8 cellular contexts compared by ENCODE assay signal in genomic region chr11:120324932-120325810, GRCh38. TPM values are rescaled to one million over a fixed set of nuclear protein-coding genes. Genes with fewer than 3 reads are reported as not detected.
DNase-seq lines count a peak whose midpoint lies in the region; ATAC-seq and TF ChIP-seq lines count a peak whose summit lies in the region.

Gene TLCD5, plus strand, starts transcription at chr11:120325299. Its CDS starts 2,143 bp downstream, at chr11:120327442.

- peak within 1 kb of the TSS; percentile 87 to 95 (median 90) for H3K4me2 ChIP-seq in BLaER1 treated with 17β-estradiol and CSF1 and Interleukin-3, amounts not matched to agents 10 nM and 100 nM

- no peaks in the 10 kb centered on the region for H3K9me3 ChIP-seq in BLaER1 treated with 17β-estradiol and CSF1 and Interleukin-3, amounts not matched to agents 10 nM and 100 nM (replicated peaks in 1 of 11)

- no peak within 1 kb of the TSS for H3K27ac Mint-ChIP-seq in activated CD8-positive, alpha-beta T cell treated with anti-CD3 and anti-CD28 coated beads for 36 hours

- H3K27me3 ChIP-seq in BLaER1 treated with 17β-estradiol and CSF1 and Interleukin-3, amounts not matched to agents 10 nM and 100 nM = peaks cover 0 to 21% (median 0%) of the 10 kb centered on the region in 11 experiments; a peak in 4 of 22 replicates

- peak; percentile 70 for DNase-seq in NCI-H2171 treated with DMSO at 0.1 percent for 48 hours (lab: John Stamatoyannopoulos, UW)
- DNase-seq in activated CD8-positive, alpha-beta T cell treated with anti-CD3 and anti-CD28 coated beads for 36 hours = peak; percentile 53
- DNase-seq in epithelial cell of proximal tubule (ENCODE audit: low read depth) = no peak
- DNase-seq in midbrain (lab: John Stamatoyannopoulos, UW) = peak; percentile 40
- peak; percentile 57 for DNase-seq in superior temporal gyrus (ENCODE audit: extremely low spot score)

- H3K4me1 ChIP-seq in BLaER1 treated with 17β-estradiol and CSF1 and Interleukin-3, amounts not matched to agents 10 nM and 100 nM = peaks cover 23 to 53% (median 33%) of the 10 kb centered on the region in 10 experiments

- H3K36me3 Mint-ChIP-seq in activated CD8-positive, alpha-beta T cell treated with anti-CD3 and anti-CD28 coated beads for 36 hours (ENCODE audit: low read depth) = no peaks in the 10 kb centered on the region

- CTCF ChIA-PET in activated CD8-positive, alpha-beta T cell treated with anti-CD3 and anti-CD28 coated beads for 36 hours (lab: Charles Lee) = interaction anchor here (2.9 kb wide), 1 partner anchor 10 kb away, joined by 19 read pairs; the partner anchor contains the start of gene ARHGEF12

- H3K4me1 Mint-ChIP-seq in activated CD8-positive, alpha-beta T cell treated with anti-CD3 and anti-CD28 coated beads for 36 hours (ENCODE audit: low read depth) = peaks cover 20% of the 10 kb centered on the region

- H3K36me3 ChIP-seq in BLaER1 treated with 17β-estradiol and CSF1 and Interleukin-3, amounts not matched to agents 10 nM and 100 nM = peaks cover 4 to 22% (median 7%) of the 10 kb centered on the region in 11 experiments; a peak in 21 of 22 replicates

- peaks cover 0 to 10% (median 5%) of the 10 kb centered on the region in 11 experiments; a peak in 9 of 22 replicates for H4K20me1 ChIP-seq in BLaER1 treated with 17β-estradiol and CSF1 and Interleukin-3, amounts not matched to agents 10 nM and 100 nM

- H3K4me3 ChIP-seq in BLaER1 treated with 17β-estradiol and CSF1 and Interleukin-3, amounts not matched to agents 10 nM and 100 nM = peak within 1 kb of the TSS; percentile 70 to 92 (median 84)
- peak within 1 kb of the TSS; percentile 73 for H3K4me3 ChIP-seq in epithelial cell of proximal tubule (ENCODE audit: low read depth, low read length)

- ATAC-seq in GM21515 (IDR thresholded peaks at IDR 0.05; ENCODE audit: unreplicated experiment) (peak; percentile 52), HG03460 (IDR thresholded peaks at IDR 0.05; ENCODE audit: unreplicated experiment) (no peak)
- peak; percentile 80 for ATAC-seq in activated CD8-positive, alpha-beta T cell treated with anti-CD3 and anti-CD28 coated beads for 36 hours

- peak within 1 kb of the TSS; percentile 65 for H3K4me3 Mint-ChIP-seq in activated CD8-positive, alpha-beta T cell treated with anti-CD3 and anti-CD28 coated beads for 36 hours

- H3K9ac ChIP-seq in BLaER1 treated with 17β-estradiol and CSF1 and Interleukin-3, amounts not matched to agents 10 nM and 100 nM = peak within 1 kb of the TSS; percentile 86 to 95 (median 88)

- no peaks in the 10 kb centered on the region for H3K9me3 Mint-ChIP-seq in activated CD8-positive, alpha-beta T cell treated with anti-CD3 and anti-CD28 coated beads for 36 hours

- peaks cover 57% of the 10 kb centered on the region for H3K27me3 Mint-ChIP-seq in activated CD8-positive, alpha-beta T cell treated with anti-CD3 and anti-CD28 coated beads for 36 hours

- H3K27ac ChIP-seq in BLaER1 treated with 17β-estradiol and CSF1 and Interleukin-3, amounts not matched to agents 10 nM and 100 nM = peak within 1 kb of the TSS; percentile 66 to 92 (median 89)

- POLR2A ChIA-PET in activated CD8-positive, alpha-beta T cell treated with anti-CD3 and anti-CD28 coated beads for 36 hours (lab: Charles Lee) = no interaction called here

- intact Hi-C loops in activated CD8-positive, alpha-beta T cell treated with anti-CD3 and anti-CD28 coated beads for 36 hours (cut with micrococcal nuclease) = no loop called here

- no peak for TF ChIP-seq CTCF in activated CD8-positive, alpha-beta T cell treated with anti-CD3 and anti-CD28 coated beads for 36 hours (IDR thresholded peaks at IDR 0.05)
- TF ChIP-seq CTCF in epithelial cell of proximal tubule (conservative IDR thresholded peaks at IDR 0.05; ENCODE audit: low read depth, low read length) = no peak

RNA-seq across cellular contexts. Expression of gene TLCD5, which starts in this region (rescaled TPM):
- total RNA-seq in activated CD8-positive, alpha-beta T cell treated with anti-CD3 and anti-CD28 coated beads for 36 hours = under 1 TPM; 0.36 to 0.83 TPM
- 4.7 and 23.1 TPM in 2 replicates for total RNA-seq in epithelial cell of proximal tubule

Comparison
In these comparisons a context has a peak if more than half of its experiments do, and no peak if none do; other contexts are left out.
1. Peak in DNase-seq and ATAC-seq in activated CD8-positive, alpha-beta T cell treated with anti-CD3 and anti-CD28 coated beads for 36 hours; RNA of the gene not detected or under 1 TPM.